Comparison of ENCODE assay signal across 12 cellular contexts in the genomic region with DNA sequence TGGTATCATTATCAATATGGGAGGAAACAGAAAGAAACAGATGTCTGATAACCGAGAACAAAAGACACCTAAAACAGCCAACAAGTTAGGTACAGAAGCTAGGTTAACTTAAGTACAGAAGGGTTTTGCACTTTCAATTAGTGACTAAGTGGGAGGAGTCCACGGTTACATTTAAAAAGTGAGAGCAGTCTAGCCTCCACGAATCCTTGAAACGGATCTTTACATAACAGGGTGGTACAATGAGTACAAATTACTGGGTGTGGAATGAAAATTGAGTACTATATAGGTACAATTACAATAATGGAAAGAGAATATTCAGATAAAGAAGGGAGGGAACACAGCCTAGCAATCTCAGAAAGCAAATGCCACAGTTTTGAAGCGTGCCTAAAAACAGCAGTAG.
DNase-seq lines count a peak whose midpoint lies in the region; ATAC-seq and TF ChIP-seq lines count a peak whose summit lies in the region.
"Had no signal": no experiment of that assay in that cellular context is flagged by ENCODE, and none has a peak within 500 bp of the region (broad histone marks: within the 10 kb centered on the region; RNA-seq: fewer than 3 reads in every experiment).

No MANE protein-coding gene starts in this region.

- no TSS peak for BruUV-seq in PC-3 (replicated peaks; lab: Mats Ljungman, UMichigan)

- no peaks in the 10 kb centered on the region for H3K36me3 ChIP-seq in PC-3 (ENCODE audit: low read depth, low read length)
- no peaks in the 10 kb centered on the region for H3K36me3 ChIP-seq in body of pancreas (replicated peaks in 1 of 2; ENCODE audit: insufficient read depth in 1 of 2, low read depth in 2 of 2)

- H3K4me1 ChIP-seq in PC-3 (ENCODE audit: insufficient read depth, low read length) (peaks cover 5% of the 10 kb centered on the region), body of pancreas (peaks cover 28% of the 10 kb centered on the region)

- no peaks in the 10 kb centered on the region for H3K9me3 Mint-ChIP-seq in activated CD4-positive, alpha-beta memory T cell treated with anti-CD3 and anti-CD28 coated beads for 36 hours
- H3K9me3 Mint-ChIP-seq in activated CD4-positive, alpha-beta memory T cell treated with anti-CD3 and anti-CD28 coated beads, Interleukin-2, amount 10 ng/mL, durations not matched to agents 7 days and 5 days, result no peaks in the 10 kb centered on the region
- H3K9me3 Mint-ChIP-seq in activated naive CD8-positive, alpha-beta T cell treated with anti-CD3 and anti-CD28 coated beads, Interleukin-2, amount 50 U/mL, for 24 hours, result no peaks in the 10 kb centered on the region
- no peaks in the 10 kb centered on the region for H3K9me3 Mint-ChIP-seq in stimulated activated effector memory CD8-positive, alpha-beta T cell treated with anti-CD3 and anti-CD28 coated beads, Interleukin-12 subunit alpha, Interleukin-12 subunit beta, amount 100 ng/mL, for 72 hours

- no peaks in the 10 kb centered on the region for H3K9me2 ChIP-seq in PC-3 (replicated peaks; ENCODE audit: low read length)

- H3K4me2 ChIP-seq in PC-3 (ENCODE audit: low read length), result no peak overlapping the region
- H3K4me2 ChIP-seq: KMS-11 had no signal

- peaks cover 64% of the 10 kb centered on the region for H3K79me2 ChIP-seq in PC-3 (ENCODE audit: low read length)

- no peak overlapping the region for H3K27ac Mint-ChIP-seq in activated CD4-positive, alpha-beta memory T cell treated with anti-CD3 and anti-CD28 coated beads for 36 hours
- no peak overlapping the region for H3K27ac Mint-ChIP-seq in activated CD4-positive, alpha-beta memory T cell treated with anti-CD3 and anti-CD28 coated beads, Interleukin-2, amount 10 ng/mL, durations not matched to agents 7 days and 5 days
- peak overlapping the region; percentile 28 for H3K27ac Mint-ChIP-seq in activated naive CD8-positive, alpha-beta T cell treated with anti-CD3 and anti-CD28 coated beads, Interleukin-2, amount 50 U/mL, for 24 hours
- H3K27ac Mint-ChIP-seq in stimulated activated effector memory CD8-positive, alpha-beta T cell treated with anti-CD3 and anti-CD28 coated beads, Interleukin-12 subunit alpha, Interleukin-12 subunit beta, amount 100 ng/mL, for 72 hours, result peak overlapping the region; percentile 7

- H3K4me3 Mint-ChIP-seq in activated CD4-positive, alpha-beta memory T cell treated with anti-CD3 and anti-CD28 coated beads for 36 hours, result peak overlapping the region; percentile 12
- H3K4me3 Mint-ChIP-seq in activated CD4-positive, alpha-beta memory T cell treated with anti-CD3 and anti-CD28 coated beads, Interleukin-2, amount 10 ng/mL, durations not matched to agents 7 days and 5 days, result no peak overlapping the region
- peak overlapping the region; percentile 40 for H3K4me3 Mint-ChIP-seq in activated naive CD8-positive, alpha-beta T cell treated with anti-CD3 and anti-CD28 coated beads, Interleukin-2, amount 50 U/mL, for 24 hours
- H3K4me3 Mint-ChIP-seq in stimulated activated effector memory CD8-positive, alpha-beta T cell treated with anti-CD3 and anti-CD28 coated beads, Interleukin-12 subunit alpha, Interleukin-12 subunit beta, amount 100 ng/mL, for 72 hours, result no peak overlapping the region

- H3K36me3 Mint-ChIP-seq in activated CD4-positive, alpha-beta memory T cell treated with anti-CD3 and anti-CD28 coated beads for 36 hours, result peaks cover 17% of the 10 kb centered on the region
- H3K36me3 Mint-ChIP-seq in activated CD4-positive, alpha-beta memory T cell treated with anti-CD3 and anti-CD28 coated beads, Interleukin-2, amount 10 ng/mL, durations not matched to agents 7 days and 5 days (ENCODE audit: low read depth), result peaks cover 16% of the 10 kb centered on the region
- peaks cover 10% of the 10 kb centered on the region for H3K36me3 Mint-ChIP-seq in activated naive CD8-positive, alpha-beta T cell treated with anti-CD3 and anti-CD28 coated beads, Interleukin-2, amount 50 U/mL, for 24 hours (ENCODE audit: low read depth)
- peaks cover 41% of the 10 kb centered on the region for H3K36me3 Mint-ChIP-seq in stimulated activated effector memory CD8-positive, alpha-beta T cell treated with anti-CD3 and anti-CD28 coated beads, Interleukin-12 subunit alpha, Interleukin-12 subunit beta, amount 100 ng/mL, for 72 hours

- H3K27me3 ChIP-seq in PC-3 (ENCODE audit: low read length) (no peaks in the 10 kb centered on the region), body of pancreas (no peaks in the 10 kb centered on the region)

- H3K9me3 ChIP-seq in PC-3 (ENCODE audit: low read length), result no peaks in the 10 kb centered on the region
- peaks cover 0 to 7% (median 0%) of the 10 kb centered on the region in 3 donors for H3K9me3 ChIP-seq in body of pancreas

- H2AFZ ChIP-seq in PC-3 (ENCODE audit: low read length), result no peak overlapping the region

- H3K4me3 ChIP-seq in PC-3 (ENCODE audit: low read length) (no peak overlapping the region), body of pancreas (no peak overlapping the region)

- DNase-seq in activated CD4-positive, alpha-beta memory T cell treated with anti-CD3 and anti-CD28 coated beads for 36 hours, result no peak
- DNase-seq in activated CD4-positive, alpha-beta memory T cell treated with anti-CD3 and anti-CD28 coated beads, Interleukin-2, amount 10 ng/mL, durations not matched to agents 7 days and 5 days, result no peak
- DNase-seq in NCI-H2227 (lab: John Stamatoyannopoulos, UW; ENCODE audit: unreplicated experiment), result peak; percentile 36
- no peak for DNase-seq in activated naive CD8-positive, alpha-beta T cell treated with anti-CD3 and anti-CD28 coated beads, Interleukin-2, amount 50 U/mL, for 24 hours
- no peak for DNase-seq in stimulated activated effector memory CD8-positive, alpha-beta T cell treated with anti-CD3 and anti-CD28 coated beads, Interleukin-12 subunit alpha, Interleukin-12 subunit beta, amount 100 ng/mL, for 72 hours (ENCODE audit: low spot score in 2 of 2)
- DNase-seq in PC-3, result no peak
- no peak for DNase-seq in NCI-H345 treated with DMSO at 0.1 percent for 48 hours (lab: John Stamatoyannopoulos, UW; ENCODE audit: unreplicated experiment)
- no peak for DNase-seq in body of pancreas
- DNase-seq: occipital lobe had no signal

- no peaks in the 10 kb centered on the region for H3K27me3 Mint-ChIP-seq in activated CD4-positive, alpha-beta memory T cell treated with anti-CD3 and anti-CD28 coated beads for 36 hours
- H3K27me3 Mint-ChIP-seq in activated CD4-positive, alpha-beta memory T cell treated with anti-CD3 and anti-CD28 coated beads, Interleukin-2, amount 10 ng/mL, durations not matched to agents 7 days and 5 days, result no peaks in the 10 kb centered on the region
- no peaks in the 10 kb centered on the region for H3K27me3 Mint-ChIP-seq in activated naive CD8-positive, alpha-beta T cell treated with anti-CD3 and anti-CD28 coated beads, Interleukin-2, amount 50 U/mL, for 24 hours

- WGBS in body of pancreas, 2 donors, result 39 to 54% methylated on average over 5 of the region's 5 CpGs

- CTCF ChIA-PET in activated CD4-positive, alpha-beta memory T cell treated with anti-CD3 and anti-CD28 coated beads for 36 hours (lab: Charles Lee), result no interaction called here
- CTCF ChIA-PET in activated CD4-positive, alpha-beta memory T cell treated with anti-CD3 and anti-CD28 coated beads, Interleukin-2, amount 10 ng/mL, durations not matched to agents 7 days and 5 days (lab: Charles Lee), result interaction anchor here (1.5 kb wide), 1 partner anchor 112 kb away, joined by 3 read pairs; no protein-coding TSS in a partner anchor
- CTCF ChIA-PET in PC-3 (lab: Charles Lee), result interaction anchor here (0.6 kb wide), 1 partner anchor 60 kb away, joined by 3 read pairs; no protein-coding TSS in a partner anchor

- no peak overlapping the region for H3K9ac ChIP-seq in PC-3 (ENCODE audit: low read length)
- H3K9ac ChIP-seq: KMS-11 had no signal

- TF ChIP-seq POLR2A in body of pancreas (IDR thresholded peaks at IDR 0.05), result no peak

- TF ChIP-seq CTCF in PC-3 (conservative IDR thresholded peaks at IDR 0.05; ENCODE audit: low read depth, low read length) (no peak), body of pancreas (IDR thresholded peaks at IDR 0.05) (no peak)

- peaks cover 14% of the 10 kb centered on the region for H4K20me1 ChIP-seq in PC-3 (ENCODE audit: low read length)

- H3F3A ChIP-seq in PC-3 (ENCODE audit: low read length, unreplicated experiment), result no peaks in the 10 kb centered on the region

- ATAC-seq in activated naive CD8-positive, alpha-beta T cell treated with anti-CD3 and anti-CD28 coated beads, Interleukin-2, amount 50 U/mL, for 24 hours, result peak; percentile 67
- ATAC-seq in stimulated activated effector memory CD8-positive, alpha-beta T cell treated with anti-CD3 and anti-CD28 coated beads, Interleukin-12 subunit alpha, Interleukin-12 subunit beta, amount 100 ng/mL, for 72 hours, result no peak
- ATAC-seq in PC-3, result no peak
- ATAC-seq in body of pancreas, result no peak
- ATAC-seq: HCT116 had no signal

- POLR2A ChIA-PET in activated CD4-positive, alpha-beta memory T cell treated with anti-CD3 and anti-CD28 coated beads for 36 hours (lab: Charles Lee), result no interaction called here
- POLR2A ChIA-PET in activated CD4-positive, alpha-beta memory T cell treated with anti-CD3 and anti-CD28 coated beads, Interleukin-2, amount 10 ng/mL, durations not matched to agents 7 days and 5 days (lab: Charles Lee), result no interaction called here
- POLR2A ChIA-PET in PC-3 (lab: Charles Lee; ENCODE audit: unreplicated experiment), result no interaction called here

- intact Hi-C loops in activated CD4-positive, alpha-beta memory T cell treated with anti-CD3 and anti-CD28 coated beads for 36 hours (cut with micrococcal nuclease), result no loop called here
- intact Hi-C loops in PC-3 (cut with micrococcal nuclease), result no loop called here
- intact Hi-C loops in body of pancreas (cut with DNase I), result no loop called here

- H3K27ac ChIP-seq in PC-3 (ENCODE audit: low read length) (no peak overlapping the region), body of pancreas (no peak overlapping the region)
- H3K27ac ChIP-seq: HL-60, KMS-11 had no signal

- H3K4me1 Mint-ChIP-seq in activated CD4-positive, alpha-beta memory T cell treated with anti-CD3 and anti-CD28 coated beads for 36 hours (ENCODE audit: low read depth), result peaks cover 63% of the 10 kb centered on the region
- H3K4me1 Mint-ChIP-seq in activated CD4-positive, alpha-beta memory T cell treated with anti-CD3 and anti-CD28 coated beads, Interleukin-2, amount 10 ng/mL, durations not matched to agents 7 days and 5 days, result peaks cover 32% of the 10 kb centered on the region
- peaks cover 64% of the 10 kb centered on the region for H3K4me1 Mint-ChIP-seq in activated naive CD8-positive, alpha-beta T cell treated with anti-CD3 and anti-CD28 coated beads, Interleukin-2, amount 50 U/mL, for 24 hours
- H3K4me1 Mint-ChIP-seq in stimulated activated effector memory CD8-positive, alpha-beta T cell treated with anti-CD3 and anti-CD28 coated beads, Interleukin-12 subunit alpha, Interleukin-12 subunit beta, amount 100 ng/mL, for 72 hours, result peaks cover 32% of the 10 kb centered on the region

Comparison
In these comparisons a context has a peak if more than half of its experiments do, and no peak if none do; other contexts are left out.
1. H3K4me3 Mint-ChIP-seq: peak in activated CD4-positive, alpha-beta memory T cell treated with anti-CD3 and anti-CD28 coated beads for 36 hours (single experiment) and activated naive CD8-positive, alpha-beta T cell treated with anti-CD3 and anti-CD28 coated beads, Interleukin-2, amount 50 U/mL, for 24 hours (single experiment); none in activated CD4-positive, alpha-beta memory T cell treated with anti-CD3 and anti-CD28 coated beads, Interleukin-2, amount 10 ng/mL, durations not matched to agents 7 days and 5 days (single experiment) and stimulated activated effector memory CD8-positive, alpha-beta T cell treated with anti-CD3 and anti-CD28 coated beads, Interleukin-12 subunit alpha, Interleukin-12 subunit beta, amount 100 ng/mL, for 72 hours (single experiment).
2. H3K27ac Mint-ChIP-seq: peak in activated naive CD8-positive, alpha-beta T cell treated with anti-CD3 and anti-CD28 coated beads, Interleukin-2, amount 50 U/mL, for 24 hours (single experiment) and stimulated activated effector memory CD8-positive, alpha-beta T cell treated with anti-CD3 and anti-CD28 coated beads, Interleukin-12 subunit alpha, Interleukin-12 subunit beta, amount 100 ng/mL, for 72 hours (single experiment); none in activated CD4-positive, alpha-beta memory T cell treated with anti-CD3 and anti-CD28 coated beads for 36 hours (single experiment) and activated CD4-positive, alpha-beta memory T cell treated with anti-CD3 and anti-CD28 coated beads, Interleukin-2, amount 10 ng/mL, durations not matched to agents 7 days and 5 days (single experiment).